ENCODE assay signal across 8 cellular contexts in genomic region chr16:50742521-50743150, GRCh38. TPM values are rescaled to one million over a fixed set of nuclear protein-coding genes. Genes with fewer than 3 reads are reported as not detected.
DNase-seq lines count a peak whose midpoint lies in the region; ATAC-seq and TF ChIP-seq lines count a peak whose summit lies in the region.

No MANE protein-coding gene starts in this region.

- WGBS in stomach, 5 donors: 0 to 1% (median 0%) methylated on average over 12 to 32 of the region's 32 CpGs

- CTCF ChIA-PET in activated CD4-positive, alpha-beta T cell treated with anti-CD3 and anti-CD28 coated beads for 36 hours (lab: Charles Lee): interaction anchor here (2.2 kb wide), 1 partner anchor 75 kb away, joined by 21 read pairs; no protein-coding TSS in a partner anchor

- no peaks in the 10 kb centered on the region for H3K27me3 Mint-ChIP-seq in activated CD4-positive, alpha-beta T cell treated with anti-CD3 and anti-CD28 coated beads for 36 hours

- H3K9ac ChIP-seq in duodenal mucosa (ENCODE audit: low read depth in 1 of 2, low read length in 2 of 2): peak overlapping the region; percentile 58 to 92

- peaks cover 26% of the 10 kb centered on the region for H3K36me3 Mint-ChIP-seq in activated CD4-positive, alpha-beta T cell treated with anti-CD3 and anti-CD28 coated beads for 36 hours (ENCODE audit: low read depth)

- no peaks in the 10 kb centered on the region for H3K9me3 ChIP-seq in duodenal mucosa (ENCODE audit: control insufficient read depth in 1 of 2, low read length in 2 of 2)
- no peaks in the 10 kb centered on the region for H3K9me3 ChIP-seq in stomach

- H3K27me3 ChIP-seq in HL-60 (ENCODE audit: insufficient read depth, poor library complexity, severe bottlenecking) (no peaks in the 10 kb centered on the region), duodenal mucosa (ENCODE audit: control insufficient read depth in 1 of 2, insufficient read depth in 2 of 2, low read length in 2 of 2) (no peaks in the 10 kb centered on the region), stomach (no peaks in the 10 kb centered on the region)

- H3K9me3 Mint-ChIP-seq in activated CD4-positive, alpha-beta T cell treated with anti-CD3 and anti-CD28 coated beads for 36 hours (ENCODE audit: low read depth): no peaks in the 10 kb centered on the region

- H3K27ac ChIP-seq in HL-60 (replicated peaks) (peak overlapping the region; percentile 67), duodenal mucosa (ENCODE audit: low read depth, low read length) (peak overlapping the region; percentile 81), stomach (peak overlapping the region; percentile 88 to 96 (median 93))

- DNase-seq in COLO668 (lab: John Stamatoyannopoulos, UW; ENCODE audit: unreplicated experiment) (peak; percentile 43), HL-60 (ENCODE audit: low read depth in 1 of 2, low spot score in 1 of 2) (peak in 1 of 2 experiments; percentile 40), lung microvascular endothelial cell (ENCODE audit: low read depth in 2 of 2) (peak; percentile 32 to 37), stomach (no peak)
- peak; percentile 79 for DNase-seq in activated CD4-positive, alpha-beta T cell treated with anti-CD3 and anti-CD28 coated beads for 36 hours

- peaks cover 6% of the 10 kb centered on the region in 2 donors for H3K36me3 ChIP-seq in duodenal mucosa (ENCODE audit: control insufficient read depth in 1 of 2, insufficient read depth in 2 of 2, low read length in 2 of 2)
- peaks cover 0 to 9% (median 2%) of the 10 kb centered on the region in 4 donors for H3K36me3 ChIP-seq in stomach

- TF ChIP-seq POLR2A in stomach (IDR thresholded peaks at IDR 0.05): no peak

- peak; percentile 5 for ATAC-seq in activated CD4-positive, alpha-beta T cell treated with anti-CD3 and anti-CD28 coated beads for 36 hours
- ATAC-seq in GM18907 (IDR thresholded peaks at IDR 0.05; ENCODE audit: unreplicated experiment) (no peak), HG02885 (IDR thresholded peaks at IDR 0.05; ENCODE audit: poor library complexity, unreplicated experiment) (no peak)

- TF ChIP-seq CTCF in HL-60 (IDR thresholded peaks at IDR 0.05; ENCODE audit: insufficient read depth, low read length) (no peak), stomach (IDR thresholded peaks at IDR 0.05) (no peak)

- H3K4me3 Mint-ChIP-seq in activated CD4-positive, alpha-beta T cell treated with anti-CD3 and anti-CD28 coated beads for 36 hours: peak overlapping the region; percentile 93

- H3K4me3 ChIP-seq in HL-60 (replicated peaks; ENCODE audit: insufficient read depth, low read length) (peak overlapping the region; percentile 98), duodenal mucosa (ENCODE audit: low read depth in 1 of 2, low read length in 2 of 2) (peak overlapping the region; percentile 81 to 96), stomach (peak overlapping the region; percentile 87 to 98 (median 96))

- H3K27ac Mint-ChIP-seq in activated CD4-positive, alpha-beta T cell treated with anti-CD3 and anti-CD28 coated beads for 36 hours: peak overlapping the region; percentile 95

- TF ChIP-seq EP300 in stomach (IDR thresholded peaks at IDR 0.05): no peak

- H3K4me1 Mint-ChIP-seq in activated CD4-positive, alpha-beta T cell treated with anti-CD3 and anti-CD28 coated beads for 36 hours: peaks cover 44% of the 10 kb centered on the region

- H3K4me1 ChIP-seq in duodenal mucosa (ENCODE audit: control insufficient read depth in 1 of 2, insufficient read depth in 2 of 2, low read length in 2 of 2): peaks cover 18 to 34% of the 10 kb centered on the region in 2 donors
- peaks cover 13 to 58% (median 36%) of the 10 kb centered on the region in 4 donors for H3K4me1 ChIP-seq in stomach

- POLR2A ChIA-PET in activated CD4-positive, alpha-beta T cell treated with anti-CD3 and anti-CD28 coated beads for 36 hours (lab: Charles Lee): no interaction called here

- intact Hi-C loops in activated CD4-positive, alpha-beta T cell treated with anti-CD3 and anti-CD28 coated beads for 36 hours (cut with DNase I, micrococcal nuclease): loop anchor here (1.0 to 10.0 kb wide), 10 partner anchors 45 to 718 kb away; partner anchors contain the start of genes CNEP1R1 (in 1 of the 2), NKD1 (in 1 of the 2), SNX20 (in 1 of the 2) and TENT4B (in 1 of the 2)
- intact Hi-C loops in stomach (cut with DNase I; ENCODE audit: low total_unique reads): no loop called here

RNA-seq across cellular contexts. Expression of gene CYLD, which starts 0.8 kb away (rescaled TPM):
- 10 to 100 TPM; 72.4 to 92.8 TPM for total RNA-seq in activated CD4-positive, alpha-beta T cell treated with anti-CD3 and anti-CD28 coated beads for 36 hours
- total RNA-seq in lung microvascular endothelial cell (22.0 and 32.1 TPM in 2 replicates), stomach (10 to 100 TPM; 12.5 to 82.1 (median 19.6) TPM)
- 10 to 100 TPM in 2 of 3 donors, 1 to 10 TPM in 1; 7.0 to 11.2 (median 11.0) TPM for polyA plus RNA-seq in stomach

RNA-seq across cellular contexts. Expression of gene NOD2, which starts 49.2 kb away (rescaled TPM):
- total RNA-seq in activated CD4-positive, alpha-beta T cell treated with anti-CD3 and anti-CD28 coated beads for 36 hours: 1 to 10 TPM; 6.6 to 9.3 TPM
- total RNA-seq in lung microvascular endothelial cell (0.60 and 0.65 TPM in 2 replicates), stomach (1 to 10 TPM in 4 of 5 donors, not detected in 1; 1.8 to 6.2 (median 3.5) TPM)
- 1 to 10 TPM in 1 of 3 donors, under 1 TPM in 2; 0.56 to 3.7 (median 0.61) TPM for polyA plus RNA-seq in stomach
